Comparison of ENCODE assay signal across 1 cellular context in genomic region chr19:56393119-56394012, GRCh38.
TF ChIP-seq lines count a peak whose summit lies in the region.

Gene ZNF582, minus strand, starts transcription at chr19:56393534. Its CDS starts 1,782 bp downstream, at chr19:56391752.

TF ChIP-seq in WTC11, 78 proteins besides CTCF, POLR2A, EP300 and RAD21 (continued from another document):
- TF ChIP-seq E2F4 (CRISPR knock-in tag; IDR thresholded peaks at IDR 0.05; ENCODE audit: borderline replicate concordance, low read depth): 0 out of 2 replicates have a peak, but pooled peaks have one; percentile 25
- peak; percentile 83 for TF ChIP-seq MYBL2 (CRISPR knock-in tag; IDR thresholded peaks at IDR 0.05)
- no peak for TF ChIP-seq ZNF396 (CRISPR knock-in tag; IDR thresholded peaks at IDR 0.05; ENCODE audit: borderline replicate concordance)
- 0 out of 2 replicates have a peak, but pooled peaks have one; percentile 29 for TF ChIP-seq CREM (CRISPR knock-in tag; IDR thresholded peaks at IDR 0.05)
- TF ChIP-seq SP1 (CRISPR knock-in tag; conservative IDR thresholded peaks at IDR 0.05): 0 out of 2 replicates have a peak, but pooled peaks have one; percentile 45
- peak; percentile 18; the same call in 1 of the 2 replicates for TF ChIP-seq GABPB1 (CRISPR knock-in tag; IDR thresholded peaks at IDR 0.05)
- TF ChIP-seq ZNF512 (CRISPR knock-in tag; IDR thresholded peaks at IDR 0.05; ENCODE audit: borderline replicate concordance): no peak
